30 cellular contexts compared by ENCODE assay signal in the genomic region with DNA sequence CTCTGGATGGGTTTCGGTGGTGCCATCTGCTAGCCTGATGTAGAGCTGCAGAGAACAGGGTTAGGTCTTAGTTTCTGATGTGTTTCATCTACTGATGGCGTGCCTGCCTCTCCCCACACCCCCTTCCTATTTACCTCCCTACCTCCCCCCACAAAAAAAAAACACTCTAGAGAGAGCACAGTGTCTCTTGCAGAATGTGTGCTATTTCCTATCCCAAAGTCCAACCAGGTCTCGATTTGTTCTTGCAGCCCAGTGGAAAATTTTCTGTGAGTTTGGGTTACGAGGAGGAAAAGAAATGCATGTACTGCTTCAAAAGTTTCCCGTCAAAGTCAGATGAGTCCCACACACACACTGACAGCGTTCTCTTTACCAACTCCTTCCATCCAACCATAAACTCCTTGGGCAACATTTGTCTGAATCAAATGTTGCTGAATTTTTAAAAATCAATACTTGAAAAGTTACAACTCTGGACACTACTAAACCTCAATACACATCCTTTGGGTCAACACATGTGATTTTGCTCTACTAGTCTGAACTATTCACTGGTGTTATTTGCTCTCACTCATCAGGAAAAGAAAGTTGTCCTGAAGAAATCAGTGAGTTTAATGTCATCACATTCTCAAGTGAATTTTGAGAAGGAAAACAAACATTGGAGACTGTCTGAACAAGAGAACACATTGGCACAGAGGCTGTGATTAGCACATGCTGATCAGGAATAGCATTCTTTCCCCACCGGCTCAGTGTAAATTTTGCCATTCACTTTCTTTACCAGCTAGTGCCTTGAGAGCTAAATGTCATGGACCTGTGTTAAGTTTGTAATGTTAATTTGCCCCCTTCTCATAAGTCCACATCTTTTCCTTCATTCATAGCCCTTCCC.
DNase-seq lines count a peak whose midpoint lies in the region; ATAC-seq and TF ChIP-seq lines count a peak whose summit lies in the region.
"Had no signal": no experiment of that assay in that cellular context is flagged by ENCODE, and none has a peak within 500 bp of the region (broad histone marks: within the 10 kb centered on the region; RNA-seq: fewer than 3 reads in every experiment).

No MANE protein-coding gene starts in this region.

- H3K4me1 ChIP-seq in heart left ventricle = peaks cover 0 to 19% (median 3%) of the 10 kb centered on the region in 12 donors
- peaks cover 7% of the 10 kb centered on the region for H3K4me1 ChIP-seq in lower lobe of right lung
- peaks cover 45% of the 10 kb centered on the region for H3K4me1 ChIP-seq in testis

- whole genome bisulfite sequencing in heart left ventricle, 4 donors = 61 to 78% (median 68%) methylated on average over 7 of the region's 7 CpGs
- WGBS in testis, 2 donors = 50 to 52% methylated on average over 7 of the region's 7 CpGs

- H3K27ac ChIP-seq in heart left ventricle (peak overlapping the region in 6 of 12 donors; percentile 10 to 44 (median 30)), lower lobe of right lung (no peak overlapping the region), testis (peak overlapping the region; percentile 84 to 93)
- H3K27ac ChIP-seq: SK-N-MC had no signal

- intact Hi-C loops in heart left ventricle (cut with DNase I) = loop anchor here in 1 of 10 donors (10.0 kb wide), 1 partner anchor 97 kb away; no protein-coding TSS in a partner anchor
- intact Hi-C loops in lower lobe of right lung (cut with DNase I) = no loop called here
- intact Hi-C loops in testis (cut with DNase I; ENCODE audit: low total_unique reads) = no loop called here

- DNase-seq in NCI-H226 (peak; percentile 23), heart left ventricle (no peak), lower lobe of right lung (no peak), testis (no peak), T-helper 17 cell (no peak), cerebellar cortex (ENCODE audit: low spot score) (no peak)
- DNase-seq: ACHN; activated CD4-positive, alpha-beta T cell treated with anti-CD3 and anti-CD28 coated beads, Interleukin-2, amount 50 U/mL, for 48 hours; activated CD4-positive, CD25-positive, alpha-beta regulatory T cell treated with anti-CD3 and anti-CD28 coated beads, Interleukin-2, amount 50 U/mL, for 72 hours; activated naive CD4-positive, alpha-beta T cell treated with Interleukin-2 at 50 U/mL for 16 hours; CD8-positive, alpha-beta T cell; effector CD4-positive, alpha-beta T cell; H9; immature natural killer cell; Karpas-422; NCI-H1417; NCI-H2029 treated with DMSO at 0.1 percent for 48 hours; NCI-H526 treated with DMSO at 0.1 percent for 48 hours; NK-92 treated with Interleukin-12 subunit alpha and Interleukin-12 subunit beta, amount 100 ng/mL, for 24 hours; small intestine; stimulated activated CD4-positive, alpha-beta T cell treated with anti-CD3 and anti-CD28 coated beads, Interleukin-1b, Interleukin-23, amount 100 ng/mL, for 48 hours; stimulated activated naive CD8-positive, alpha-beta T cell treated with anti-CD3 and anti-CD28 coated beads, Interleukin-15, Interleukin-2, amounts not matched to agents 100 U/mL and 50 U/mL, for 24 hours had no signal

- no peaks in the 10 kb centered on the region for H3K27me3 ChIP-seq in heart left ventricle
- no peaks in the 10 kb centered on the region for H3K27me3 ChIP-seq in lower lobe of right lung (ENCODE audit: low read depth)
- H3K27me3 ChIP-seq in testis = no peaks in the 10 kb centered on the region

- peak in 3 of 4 donors; percentile 8 to 25 (median 19) for ATAC-seq in heart left ventricle
- ATAC-seq in lower lobe of right lung = peak; percentile 76 to 84
- ATAC-seq in T-helper 17 cell = no peak
- no peak for ATAC-seq in HG02884 (IDR thresholded peaks at IDR 0.05; ENCODE audit: unreplicated experiment)
- ATAC-seq in GM18858 (IDR thresholded peaks at IDR 0.05; ENCODE audit: unreplicated experiment) = no peak
- ATAC-seq: CD8-positive, alpha-beta T cell; left lobe of liver; natural killer cell treated with Interleukin-12 subunit alpha and Interleukin-12 subunit beta and Interleukin-15 and Interleukin-18, amount 100 ng/mL, for 72 hours; stimulated activated naive CD8-positive, alpha-beta T cell treated with anti-CD3 and anti-CD28 coated beads, Interleukin-15, Interleukin-2, amounts not matched to agents 100 U/mL and 50 U/mL, for 24 hours had no signal

- no peak overlapping the region for H3K4me3 Mint-ChIP-seq in T-helper 17 cell
- H3K4me3 Mint-ChIP-seq: B cell; brain; CD8-positive, alpha-beta T cell; H9; immature natural killer cell; natural killer cell treated with Interleukin-12 subunit alpha and Interleukin-12 subunit beta and Interleukin-15 and Interleukin-18, amount 100 ng/mL, for 72 hours; T-helper 1 cell treated with Interleukin-12 subunit alpha and Interleukin-12 subunit beta and Interleukin-4 antibody, amounts not matched to agents 30 μg/mL and 1 μg/mL, for 36 hours had no signal

- no peaks in the 10 kb centered on the region for H3K9me3 ChIP-seq in heart left ventricle
- H3K9me3 ChIP-seq in lower lobe of right lung = no peaks in the 10 kb centered on the region
- H3K9me3 ChIP-seq in testis = no peaks in the 10 kb centered on the region
- H3K9me3 ChIP-seq in T-helper 17 cell (ENCODE audit: control insufficient read depth, low read length, poor library complexity, severe bottlenecking) = no peaks in the 10 kb centered on the region

- H3K36me3 ChIP-seq in heart left ventricle = peaks cover 0 to 44% (median 0%) of the 10 kb centered on the region in 9 donors
- H3K36me3 ChIP-seq in lower lobe of right lung = no peaks in the 10 kb centered on the region
- H3K36me3 ChIP-seq in testis (ENCODE audit: low read depth, missing control alignments) = no peaks in the 10 kb centered on the region

- no peaks in the 10 kb centered on the region for H3K36me3 Mint-ChIP-seq in T-helper 17 cell (ENCODE audit: low read depth)
- H3K36me3 Mint-ChIP-seq: brain; CD8-positive, alpha-beta T cell; immature natural killer cell; natural killer cell treated with Interleukin-12 subunit alpha and Interleukin-12 subunit beta and Interleukin-15 and Interleukin-18, amount 100 ng/mL, for 72 hours had no signal

- H3K27ac Mint-ChIP-seq in T-helper 17 cell = no peak overlapping the region
- H3K27ac Mint-ChIP-seq: B cell; brain; CD8-positive, alpha-beta T cell; H9; immature natural killer cell; natural killer cell treated with Interleukin-12 subunit alpha and Interleukin-12 subunit beta and Interleukin-15 and Interleukin-18, amount 100 ng/mL, for 72 hours; T-helper 1 cell treated with Interleukin-12 subunit alpha and Interleukin-12 subunit beta and Interleukin-4 antibody, amounts not matched to agents 30 μg/mL and 1 μg/mL, for 36 hours had no signal

- TF ChIP-seq POLR2A in heart left ventricle (IDR thresholded peaks at IDR 0.05) (no peak), testis (IDR thresholded peaks at IDR 0.05) (no peak)

- TF ChIP-seq CTCF in heart left ventricle (IDR thresholded peaks at IDR 0.05) (no peak), lower lobe of right lung (IDR thresholded peaks at IDR 0.05) (no peak), testis (IDR thresholded peaks at IDR 0.05) (no peak)

- H3K4me3 ChIP-seq in heart left ventricle (no peak overlapping the region), lower lobe of right lung (no peak overlapping the region), testis (no peak overlapping the region)
- H3K4me3 ChIP-seq: SK-N-MC had no signal

- peaks cover 23% of the 10 kb centered on the region for H3K27me3 Mint-ChIP-seq in T-helper 17 cell
- H3K27me3 Mint-ChIP-seq: brain; natural killer cell treated with Interleukin-12 subunit alpha and Interleukin-12 subunit beta and Interleukin-15 and Interleukin-18, amount 100 ng/mL, for 72 hours had no signal

- no peaks in the 10 kb centered on the region for H3K4me1 Mint-ChIP-seq in T-helper 17 cell
- H3K4me1 Mint-ChIP-seq: B cell, immature natural killer cell had no signal

Comparison
In these comparisons a context has a peak if more than half of its experiments do, and no peak if none do; other contexts are left out.
1. ATAC-seq: peak in heart left ventricle (3 of 4) and lower lobe of right lung (2 of 2); none in T-helper 17 cell (single experiment), HG02884 (single experiment) and GM18858 (single experiment).